In genomic region chr6:25486580-25486979, GRCh38 we compare ENCODE assay signal across 10 cellular contexts.
"Had no signal": no experiment of that assay in that cellular context is flagged by ENCODE, and none has a peak within 500 bp of the region (broad histone marks: within the 10 kb centered on the region; RNA-seq: fewer than 3 reads in every experiment).

No MANE protein-coding gene starts in this region.

- H3K9me3 ChIP-seq: sigmoid colon had no signal

- H3K4me1 ChIP-seq: sigmoid colon had no signal

- H3K4me3 ChIP-seq: sigmoid colon had no signal

- H3K27me3 ChIP-seq: brain microvascular endothelial cell, sigmoid colon had no signal

- H3K27ac ChIP-seq: brain microvascular endothelial cell, sigmoid colon had no signal

- DNase-seq: activated CD4-positive, alpha-beta T cell treated with anti-CD3 and anti-CD28 coated beads for 48 hours; brain microvascular endothelial cell; endodermal cell; kidney glomerular epithelial cell; stimulated activated CD4-positive, alpha-beta T cell treated with anti-CD3 and anti-CD28 coated beads, Interleukin-12 subunit alpha, Interleukin-12 subunit beta, amount 100 ng/mL, for 4 hours; stimulated activated naive CD4-positive, alpha-beta T cell; T1000 had no signal

- ATAC-seq: activated naive CD4-positive, alpha-beta T cell treated with anti-CD3 and anti-CD28 coated beads, Interleukin-2, amount 50 U/mL, for 72 hours; WTC11 had no signal

- H3K36me3 ChIP-seq: brain microvascular endothelial cell, sigmoid colon had no signal
